8 cellular contexts compared by ENCODE assay signal in the genomic region with DNA sequence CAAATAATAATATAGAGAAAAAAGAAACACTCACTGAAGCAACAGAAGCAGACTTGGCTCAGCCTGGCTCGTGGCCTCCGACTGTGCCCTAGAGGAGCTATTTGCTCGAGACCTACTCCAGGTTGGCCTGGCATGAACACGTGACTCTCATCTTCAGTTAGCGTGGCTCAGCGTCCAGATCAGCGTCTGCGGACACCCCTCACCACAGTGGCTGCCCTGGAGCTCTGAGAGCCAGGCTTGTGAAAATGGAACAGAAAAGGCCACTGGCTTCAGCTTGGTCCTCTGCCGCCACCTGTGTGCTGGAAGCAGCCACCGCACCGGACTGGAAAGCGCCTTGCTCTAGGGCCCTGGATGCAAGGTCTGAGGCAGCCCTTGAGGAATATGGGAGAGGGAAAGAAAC.
DNase-seq lines count a peak whose midpoint lies in the region; ATAC-seq and TF ChIP-seq lines count a peak whose summit lies in the region.

No MANE protein-coding gene starts in this region.

- H3K36me3 ChIP-seq in gastroesophageal sphincter: no peaks in the 10 kb centered on the region
- no peaks in the 10 kb centered on the region for H3K36me3 ChIP-seq in prostate gland

- TF ChIP-seq CTCF in brain (conservative IDR thresholded peaks at IDR 0.05) (peak; percentile 45 to 74), retinal pigment epithelial cell (conservative IDR thresholded peaks at IDR 0.05; ENCODE audit: low read depth, low read length) (peak; percentile 61), gastroesophageal sphincter (IDR thresholded peaks at IDR 0.05) (peak in 1 of 4 experiments; percentile 32), prostate gland (IDR thresholded peaks at IDR 0.05) (no peak)

- peaks cover 4% of the 10 kb centered on the region for H3K27me3 Mint-ChIP-seq in brain

- ATAC-seq in HG03342 (IDR thresholded peaks at IDR 0.05; ENCODE audit: unreplicated experiment) (peak; percentile 83), gastroesophageal sphincter (no peak), GM18519 (IDR thresholded peaks at IDR 0.05; ENCODE audit: low FRiP score, unreplicated experiment) (no peak)

- TF ChIP-seq EP300 in gastroesophageal sphincter (IDR thresholded peaks at IDR 0.05): no peak

- no peaks in the 10 kb centered on the region for H3K27me3 ChIP-seq in gastroesophageal sphincter
- H3K27me3 ChIP-seq in prostate gland (replicated peaks; ENCODE audit: insufficient read depth): no peaks in the 10 kb centered on the region

- intact Hi-C loops in prostate gland (cut with DNase I): no loop called here

- TF ChIP-seq POLR2A in gastroesophageal sphincter (IDR thresholded peaks at IDR 0.05) (no peak), prostate gland (IDR thresholded peaks at IDR 0.05) (no peak)

- no peak overlapping the region for H3K27ac Mint-ChIP-seq in brain

- no peak overlapping the region for H3K4me3 Mint-ChIP-seq in brain

- H3K9me3 Mint-ChIP-seq in brain: peaks cover 0 to 13% (median 6%) of the 10 kb centered on the region in 5 experiments

- H3K4me3 ChIP-seq in retinal pigment epithelial cell (ENCODE audit: low read length) (no peak overlapping the region), gastroesophageal sphincter (no peak overlapping the region), prostate gland (no peak overlapping the region)

- 80% methylated on average over 8 of the region's 12 CpGs; no CpG with 5 or more reads in 1 of the 2 donors for WGBS in gastroesophageal sphincter (ENCODE audit: low coverage in 1 of 2), 2 donors
- 55% methylated on average over 12 of the region's 12 CpGs for WGBS in prostate gland

- DNase-seq in NCI-H748 (lab: John Stamatoyannopoulos, UW; ENCODE audit: unreplicated experiment) (peak; percentile 27), NCI-H748 treated with DMSO at 0.1 percent for 48 hours (lab: John Stamatoyannopoulos, UW) (no peak), retinal pigment epithelial cell (ENCODE audit: low read depth) (no peak), prostate gland (ENCODE audit: low spot score) (no peak)

- H3K4me1 Mint-ChIP-seq in brain: no peaks in the 10 kb centered on the region

- no peaks in the 10 kb centered on the region for H3K36me3 Mint-ChIP-seq in brain

- H3K27ac ChIP-seq in gastroesophageal sphincter (no peak overlapping the region), prostate gland (no peak overlapping the region)

- H3K9me3 ChIP-seq in gastroesophageal sphincter: peaks cover 0 to 15% (median 0%) of the 10 kb centered on the region in 3 donors
- no peaks in the 10 kb centered on the region for H3K9me3 ChIP-seq in prostate gland

- no peaks in the 10 kb centered on the region for H3K4me1 ChIP-seq in gastroesophageal sphincter
- H3K4me1 ChIP-seq in prostate gland (replicated peaks): no peaks in the 10 kb centered on the region

Comparison
In these comparisons a context has a peak if more than half of its experiments do, and no peak if none do; other contexts are left out.
1. CTCF ChIP-seq: peak in brain (2 of 2) and retinal pigment epithelial cell (single experiment); none in prostate gland (0 of 4).